In genomic region chr16:70417661-70418060, GRCh38 we compare ENCODE assay signal across 1 cellular context.
A peak's percentile ranks its signal among the peaks of the same experiment; 100 is the strongest.
TF ChIP-seq lines count a peak whose summit lies in the region.

No MANE protein-coding gene starts in this region.

TF ChIP-seq in GM12878, 131 proteins besides CTCF, POLR2A, EP300 and RAD21:
- peak; percentile 5; the same call in 1 of the 2 replicates for TF ChIP-seq SPI1 (IDR thresholded peaks at IDR 0.05; ENCODE audit: borderline replicate concordance, insufficient read depth, low read depth, low read length)
- TF ChIP-seq ZSCAN29 (IDR thresholded peaks at IDR 0.05) = no peak
- TF ChIP-seq POU2F2 (IDR thresholded peaks at IDR 0.05; ENCODE audit: borderline replicate concordance, low read depth, low read length) = no peak
- TF ChIP-seq ATF3 (IDR thresholded peaks at IDR 0.05; ENCODE audit: borderline replicate concordance, extremely low read depth, low read depth, low read length) = no peak
- no peak for TF ChIP-seq PRDM15 (CRISPR knock-in tag; IDR thresholded peaks at IDR 0.05)
- TF ChIP-seq CBX5 (IDR thresholded peaks at IDR 0.05; ENCODE audit: low read depth) = no peak
